Comparison of ENCODE assay signal across 18 cellular contexts in the genomic region with DNA sequence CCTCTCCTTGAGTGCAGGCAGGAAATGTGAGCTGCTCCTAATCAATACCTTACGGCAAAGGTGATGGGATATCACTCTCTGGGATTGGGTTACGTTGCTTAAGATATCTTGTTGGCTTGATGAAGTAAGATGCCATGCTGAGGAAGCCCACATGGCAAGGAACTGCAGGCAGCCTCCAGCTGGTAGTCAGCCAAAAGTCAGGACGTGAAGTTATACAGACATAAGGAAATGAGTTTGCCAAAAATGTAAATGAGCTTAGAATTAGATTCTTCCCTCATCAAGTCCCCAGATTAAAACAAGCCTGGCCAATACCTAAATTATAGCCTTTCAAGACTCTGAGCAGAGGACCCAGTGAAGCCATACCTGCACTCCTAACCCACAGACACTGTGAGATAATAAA.
DNase-seq lines count a peak whose midpoint lies in the region; ATAC-seq, FAIRE-seq and TF ChIP-seq lines count a peak whose summit lies in the region.
"Had no signal": no experiment of that assay in that cellular context is flagged by ENCODE, and none has a peak within 500 bp of the region (broad histone marks: within the 10 kb centered on the region; RNA-seq: fewer than 3 reads in every experiment).

No MANE protein-coding gene starts in this region.

- H3K36me3 ChIP-seq in psoas muscle (ENCODE audit: insufficient read depth in 1 of 2, low read depth in 1 of 2) = no peaks in the 10 kb centered on the region
- H3K36me3 ChIP-seq: BE2C had no signal

- FAIRE-seq in H54 (lab: Jason Lieb, UNC) = no peak
- FAIRE-seq: D721Med, GM19239 had no signal

- no peak for TF ChIP-seq CTCF in fibroblast of the aortic adventitia (IDR thresholded peaks at IDR 0.05; ENCODE audit: insufficient read depth, low read length)
- no peak for TF ChIP-seq CTCF in psoas muscle (IDR thresholded peaks at IDR 0.05)

- ATAC-seq in SK-N-SH treated with all-trans-retinoic acid at 6 μM for 48 hours (peak; percentile 49; the same call in 2 of the 3 replicates), psoas muscle (no peak)
- ATAC-seq: HCT116 had no signal

- no peaks in the 10 kb centered on the region for H3K9me3 ChIP-seq in psoas muscle
- H3K9me3 ChIP-seq: BE2C had no signal

- 30 to 44% (median 34%) methylated on average over 3 of the region's 3 CpGs for WGBS in psoas muscle, 3 donors

- no peaks in the 10 kb centered on the region for H3K4me1 ChIP-seq in psoas muscle
- H3K4me1 ChIP-seq: BE2C had no signal

- intact Hi-C loops in psoas muscle (cut with DNase I) = no loop called here

- no peak for TF ChIP-seq POLR2A in H54 (IDR thresholded peaks at IDR 0.05; ENCODE audit: low read depth, low read length)

- H3K27me3 ChIP-seq in psoas muscle (ENCODE audit: insufficient read depth in 3 of 3, low read length in 2 of 3) = no peaks in the 10 kb centered on the region
- H3K27me3 ChIP-seq: BE2C had no signal

- DNase-seq in Ammon's horn (ENCODE audit: low spot score) = peak; percentile 14
- DNase-seq in fibroblast of the aortic adventitia (ENCODE audit: low read depth) = peak; percentile 9
- peak; percentile 54 for DNase-seq in superior temporal gyrus (ENCODE audit: extremely low spot score)
- DNase-seq in AG08396 (ENCODE audit: low spot score) = no peak
- DNase-seq in psoas muscle = no peak
- DNase-seq in H54 (ENCODE audit: insufficient read length, low spot score) = no peak
- DNase-seq: 8988T; ACHN; BE2C; CD4-positive, alpha-beta memory T cell; DMS53; GF-D8 had no signal

- no peak overlapping the region for H3K27ac ChIP-seq in psoas muscle
- H3K27ac ChIP-seq: C4-2B, HL-60 had no signal

- H3K4me3 ChIP-seq in fibroblast of the aortic adventitia (ENCODE audit: low read depth, low read length) = no peak overlapping the region
- H3K4me3 ChIP-seq in psoas muscle = no peak overlapping the region

TF ChIP-seq in SK-N-SH treated with all-trans-retinoic acid at 6 μM for 48 hours, 23 proteins besides CTCF, POLR2A, EP300 and RAD21:
- no peak for TF ChIP-seq ARNTL (CRISPR knock-in tag; IDR thresholded peaks at IDR 0.05; ENCODE audit: borderline replicate concordance, low read depth)
- TF ChIP-seq ZNF565 (CRISPR knock-in tag; conservative IDR thresholded peaks at IDR 0.05; ENCODE audit: low read depth) = no peak
- TF ChIP-seq, protein P1, sequence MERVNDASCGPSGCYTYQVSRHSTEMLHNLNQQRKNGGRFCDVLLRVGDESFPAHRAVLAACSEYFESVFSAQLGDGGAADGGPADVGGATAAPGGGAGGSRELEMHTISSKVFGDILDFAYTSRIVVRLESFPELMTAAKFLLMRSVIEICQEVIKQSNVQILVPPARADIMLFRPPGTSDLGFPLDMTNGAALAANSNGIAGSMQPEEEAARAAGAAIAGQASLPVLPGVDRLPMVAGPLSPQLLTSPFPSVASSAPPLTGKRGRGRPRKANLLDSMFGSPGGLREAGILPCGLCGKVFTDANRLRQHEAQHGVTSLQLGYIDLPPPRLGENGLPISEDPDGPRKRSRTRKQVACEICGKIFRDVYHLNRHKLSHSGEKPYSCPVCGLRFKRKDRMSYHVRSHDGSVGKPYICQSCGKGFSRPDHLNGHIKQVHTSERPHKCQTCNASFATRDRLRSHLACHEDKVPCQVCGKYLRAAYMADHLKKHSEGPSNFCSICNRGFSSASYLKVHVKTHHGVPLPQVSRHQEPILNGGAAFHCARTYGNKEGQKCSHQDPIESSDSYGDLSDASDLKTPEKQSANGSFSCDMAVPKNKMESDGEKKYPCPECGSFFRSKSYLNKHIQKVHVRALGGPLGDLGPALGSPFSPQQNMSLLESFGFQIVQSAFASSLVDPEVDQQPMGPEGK (CRISPR knock-in tag; IDR thresholded peaks at IDR 0.05; ENCODE audit: borderline replicate concordance) = no peak
- TF ChIP-seq CSDC2 (CRISPR knock-in tag; IDR thresholded peaks at IDR 0.05) = no peak
- no peak for TF ChIP-seq ZNF70 (CRISPR knock-in tag; IDR thresholded peaks at IDR 0.05)
- TF ChIP-seq, protein P2, sequence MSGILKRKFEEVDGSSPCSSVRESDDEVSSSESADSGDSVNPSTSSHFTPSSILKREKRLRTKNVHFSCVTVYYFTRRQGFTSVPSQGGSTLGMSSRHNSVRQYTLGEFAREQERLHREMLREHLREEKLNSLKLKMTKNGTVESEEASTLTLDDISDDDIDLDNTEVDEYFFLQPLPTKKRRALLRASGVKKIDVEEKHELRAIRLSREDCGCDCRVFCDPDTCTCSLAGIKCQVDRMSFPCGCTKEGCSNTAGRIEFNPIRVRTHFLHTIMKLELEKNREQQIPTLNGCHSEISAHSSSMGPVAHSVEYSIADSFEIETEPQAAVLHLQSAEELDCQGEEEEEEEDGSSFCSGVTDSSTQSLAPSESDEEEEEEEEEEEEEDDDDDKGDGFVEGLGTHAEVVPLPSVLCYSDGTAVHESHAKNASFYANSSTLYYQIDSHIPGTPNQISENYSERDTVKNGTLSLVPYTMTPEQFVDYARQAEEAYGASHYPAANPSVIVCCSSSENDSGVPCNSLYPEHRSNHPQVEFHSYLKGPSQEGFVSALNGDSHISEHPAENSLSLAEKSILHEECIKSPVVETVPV (CRISPR knock-in tag; IDR thresholded peaks at IDR 0.05) = no peak
- TF ChIP-seq OSR1 (CRISPR knock-in tag; IDR thresholded peaks at IDR 0.05) = no peak
- TF ChIP-seq ESRRG (CRISPR knock-in tag; IDR thresholded peaks at IDR 0.05) = no peak
- no peak for TF ChIP-seq TCF4 (CRISPR knock-in tag; IDR thresholded peaks at IDR 0.05; ENCODE audit: borderline replicate concordance)
- no peak for TF ChIP-seq ZNF8 (CRISPR knock-in tag; IDR thresholded peaks at IDR 0.05)
- no peak for TF ChIP-seq SNAI2 (CRISPR knock-in tag; IDR thresholded peaks at IDR 0.05)
- TF ChIP-seq ZC3H10 (CRISPR knock-in tag; IDR thresholded peaks at IDR 0.05) = no peak
- TF ChIP-seq, protein P3, sequence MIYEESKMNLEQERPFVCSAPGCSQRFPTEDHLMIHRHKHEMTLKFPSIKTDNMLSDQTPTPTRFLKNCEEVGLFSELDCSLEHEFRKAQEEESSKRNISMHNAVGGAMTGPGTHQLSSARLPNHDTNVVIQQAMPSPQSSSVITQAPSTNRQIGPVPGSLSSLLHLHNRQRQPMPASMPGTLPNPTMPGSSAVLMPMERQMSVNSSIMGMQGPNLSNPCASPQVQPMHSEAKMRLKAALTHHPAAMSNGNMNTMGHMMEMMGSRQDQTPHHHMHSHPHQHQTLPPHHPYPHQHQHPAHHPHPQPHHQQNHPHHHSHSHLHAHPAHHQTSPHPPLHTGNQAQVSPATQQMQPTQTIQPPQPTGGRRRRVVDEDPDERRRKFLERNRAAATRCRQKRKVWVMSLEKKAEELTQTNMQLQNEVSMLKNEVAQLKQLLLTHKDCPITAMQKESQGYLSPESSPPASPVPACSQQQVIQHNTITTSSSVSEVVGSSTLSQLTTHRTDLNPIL (CRISPR knock-in tag; IDR thresholded peaks at IDR 0.05; ENCODE audit: low read depth) = no peak
- TF ChIP-seq ZFP3 (CRISPR knock-in tag; IDR thresholded peaks at IDR 0.05) = no peak
- TF ChIP-seq GLIS3 (CRISPR knock-in tag; IDR thresholded peaks at IDR 0.05) = no peak
- TF ChIP-seq RARB (CRISPR knock-in tag; IDR thresholded peaks at IDR 0.05) = no peak
- TF ChIP-seq, protein P4, sequence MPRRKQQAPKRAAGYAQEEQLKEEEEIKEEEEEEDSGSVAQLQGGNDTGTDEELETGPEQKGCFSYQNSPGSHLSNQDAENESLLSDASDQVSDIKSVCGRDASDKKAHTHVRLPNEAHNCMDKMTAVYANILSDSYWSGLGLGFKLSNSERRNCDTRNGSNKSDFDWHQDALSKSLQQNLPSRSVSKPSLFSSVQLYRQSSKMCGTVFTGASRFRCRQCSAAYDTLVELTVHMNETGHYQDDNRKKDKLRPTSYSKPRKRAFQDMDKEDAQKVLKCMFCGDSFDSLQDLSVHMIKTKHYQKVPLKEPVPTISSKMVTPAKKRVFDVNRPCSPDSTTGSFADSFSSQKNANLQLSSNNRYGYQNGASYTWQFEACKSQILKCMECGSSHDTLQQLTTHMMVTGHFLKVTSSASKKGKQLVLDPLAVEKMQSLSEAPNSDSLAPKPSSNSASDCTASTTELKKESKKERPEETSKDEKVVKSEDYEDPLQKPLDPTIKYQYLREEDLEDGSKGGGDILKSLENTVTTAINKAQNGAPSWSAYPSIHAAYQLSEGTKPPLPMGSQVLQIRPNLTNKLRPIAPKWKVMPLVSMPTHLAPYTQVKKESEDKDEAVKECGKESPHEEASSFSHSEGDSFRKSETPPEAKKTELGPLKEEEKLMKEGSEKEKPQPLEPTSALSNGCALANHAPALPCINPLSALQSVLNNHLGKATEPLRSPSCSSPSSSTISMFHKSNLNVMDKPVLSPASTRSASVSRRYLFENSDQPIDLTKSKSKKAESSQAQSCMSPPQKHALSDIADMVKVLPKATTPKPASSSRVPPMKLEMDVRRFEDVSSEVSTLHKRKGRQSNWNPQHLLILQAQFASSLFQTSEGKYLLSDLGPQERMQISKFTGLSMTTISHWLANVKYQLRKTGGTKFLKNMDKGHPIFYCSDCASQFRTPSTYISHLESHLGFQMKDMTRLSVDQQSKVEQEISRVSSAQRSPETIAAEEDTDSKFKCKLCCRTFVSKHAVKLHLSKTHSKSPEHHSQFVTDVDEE (CRISPR knock-in tag; IDR thresholded peaks at IDR 0.05) = no peak
- no peak for TF ChIP-seq ISL1 (CRISPR knock-in tag; IDR thresholded peaks at IDR 0.05)

Comparison
In these comparisons a context has a peak if more than half of its experiments do, and no peak if none do; other contexts are left out.
1. DNase-seq: peak in Ammon's horn (single experiment), fibroblast of the aortic adventitia (single experiment) and superior temporal gyrus (single experiment); none in AG08396 (single experiment), psoas muscle (0 of 2) and H54 (single experiment).